22 cellular contexts compared by ENCODE assay signal in genomic region chr15:101141926-101142527, GRCh38.
"Had no signal": no experiment of that assay in that cellular context is flagged by ENCODE, and none has a peak within 500 bp of the region (broad histone marks: within the 10 kb centered on the region; RNA-seq: fewer than 3 reads in every experiment).

No MANE protein-coding gene starts in this region.

- H3K9me3 Mint-ChIP-seq: mesothelial cell of epicardium, nephron progenitor cell had no signal

- H3K27ac Mint-ChIP-seq: memory B cell, mesothelial cell of epicardium, nephron progenitor cell had no signal

- H3K36me3 ChIP-seq: left ventricle myocardium inferior, lower lobe of right lung, right lobe of liver, suprapubic skin, tibial artery, upper lobe of left lung, vagina had no signal

- H3K4me1 ChIP-seq: psoas muscle, right lobe of liver, tibial artery had no signal

- H3K27me3 ChIP-seq: dorsolateral prefrontal cortex, hepatocyte, right lobe of liver, suprapubic skin, tibial artery, upper lobe of left lung, vagina had no signal

- H3K9me3 ChIP-seq: left ventricle myocardium inferior, lower lobe of right lung, psoas muscle, right lobe of liver, suprapubic skin, tibial artery, upper lobe of left lung, vagina had no signal

- H3K79me2 ChIP-seq: hepatocyte had no signal

- H3K4me3 Mint-ChIP-seq: memory B cell, mesothelial cell of epicardium, nephron progenitor cell had no signal

- DNase-seq: cortex of kidney; dorsolateral prefrontal cortex; effector CD8-positive, alpha-beta T cell; foreskin melanocyte; head of caudate nucleus; kidney; left cardiac atrium; left ventricle myocardium inferior; nephron progenitor cell; psoas muscle; retina; right lobe of liver; stimulated activated CD4-positive, alpha-beta T cell treated with anti-CD3 and anti-CD28 coated beads, Interleukin-2, amount 100 ng/mL, for 24 hours; stimulated activated naive CD8-positive, alpha-beta T cell treated with anti-CD3 and anti-CD28 coated beads, Interleukin-15, Interleukin-2, amounts not matched to agents 100 U/mL and 50 U/mL, for 24 hours; upper lobe of left lung had no signal

- ATAC-seq: left cardiac atrium; lower lobe of right lung; psoas muscle; right lobe of liver; stimulated activated naive CD8-positive, alpha-beta T cell treated with anti-CD3 and anti-CD28 coated beads, Interleukin-15, Interleukin-2, amounts not matched to agents 100 U/mL and 50 U/mL, for 24 hours had no signal

- H2AFZ ChIP-seq: hepatocyte had no signal

- H3K27ac ChIP-seq: dorsolateral prefrontal cortex, hepatocyte, left ventricle myocardium inferior, lower lobe of right lung, psoas muscle, right lobe of liver, suprapubic skin, tibial artery, upper lobe of left lung, vagina had no signal

- H3K4me2 ChIP-seq: hepatocyte had no signal

- H3K4me3 ChIP-seq: dorsolateral prefrontal cortex, hepatocyte, left ventricle myocardium inferior, lower lobe of right lung, psoas muscle, right lobe of liver, suprapubic skin, tibial artery, upper lobe of left lung, vagina had no signal

- H3K36me3 Mint-ChIP-seq: memory B cell, mesothelial cell of epicardium had no signal
